ENCODE assay signal across 26 cellular contexts in genomic region chr18:52408800-52409302, GRCh38.
DNase-seq lines count a peak whose midpoint lies in the region; ATAC-seq, FAIRE-seq and TF ChIP-seq lines count a peak whose summit lies in the region.
"Had no signal": no experiment of that assay in that cellular context is flagged by ENCODE, and none has a peak within 500 bp of the region (broad histone marks: within the 10 kb centered on the region; RNA-seq: fewer than 3 reads in every experiment).

No MANE protein-coding gene starts in this region.

- no peaks in the 10 kb centered on the region for H3K79me2 ChIP-seq in GM12878 (ENCODE audit: control insufficient read depth, insufficient read depth, low read length)

- H3K9me3 ChIP-seq in GM12878 (replicated peaks; ENCODE audit: control insufficient read depth, insufficient read depth, low read length), result no peaks in the 10 kb centered on the region
- H3K9me3 ChIP-seq: BLaER1 treated with 17β-estradiol and CSF1 and Interleukin-3, amounts not matched to agents 10 nM and 100 nM had no signal

- intact Hi-C loops in GM12878 (cut with micrococcal nuclease; ENCODE audit: unreplicated experiment), result no loop called here

- H3K27ac ChIP-seq in GM12878 (ENCODE audit: control insufficient read depth, insufficient read depth) (no peak overlapping the region), RWPE1 (no peak overlapping the region)
- H3K27ac ChIP-seq: BLaER1 treated with 17β-estradiol and CSF1 and Interleukin-3, amounts not matched to agents 10 nM and 100 nM; GM23248; HL-60; PC-9; SJSA1 had no signal

- in situ Hi-C loops in GM12878 (cut with MboI), result no loop called here

- H3K9ac ChIP-seq in GM12878 (ENCODE audit: control insufficient read depth, insufficient read depth, low read length), result no peak overlapping the region
- H3K9ac ChIP-seq: BLaER1 treated with 17β-estradiol and CSF1 and Interleukin-3, amounts not matched to agents 10 nM and 100 nM; GM23248 had no signal

- peak; percentile 14 for ATAC-seq in GM18868 (IDR thresholded peaks at IDR 0.05; ENCODE audit: unreplicated experiment)
- ATAC-seq in GM12878, result no peak
- ATAC-seq: T-cell had no signal

- 48% methylated on average over 2 of the region's 2 CpGs for WGBS in GM12878 (ENCODE audit: insufficient coverage, insufficient replicate concordance, low lambda C conversion rate, missing lambda C conversion rate)

- TF ChIP-seq EP300 in GM12878 (IDR thresholded peaks at IDR 0.05; ENCODE audit: borderline replicate concordance in 1 of 2, control insufficient read depth in 1 of 2, low read depth in 2 of 2, low read length in 2 of 2), result no peak

- H2AFZ ChIP-seq in GM12878 (ENCODE audit: control insufficient read depth, low read depth, low read length), result peak overlapping the region; percentile 25; the same call in 1 of the 2 replicates
- H2AFZ ChIP-seq: GM23248, PC-9 had no signal

- DNase-seq in Ammon's horn (ENCODE audit: low spot score) (peak; percentile 32), GM12878 (ENCODE audit: low read depth, low spot score) (no peak), pons (ENCODE audit: low spot score) (peak; percentile 60), foreskin fibroblast (no peak), RWPE1 (ENCODE audit: low spot score) (no peak), kidney tubule cell (ENCODE audit: low spot score) (no peak)
- DNase-seq: CD4-positive, alpha-beta T cell; COR-L47; GM23248; H7; Kasumi-1; NCI-H1105; NCI-H1694; NCI-H2029 treated with DMSO at 0.1 percent for 48 hours; NCI-H2171; NCI-H345; NCI-H510A treated with DMSO at 0.1 percent for 48 hours; NCI-H748 treated with DMSO at 0.1 percent for 48 hours; PC-9; Right ventricle myocardium superior; T-cell had no signal

- H3K27me3 ChIP-seq in GM12878 (replicated peaks in 1 of 2; ENCODE audit: control insufficient read depth in 2 of 2, insufficient read depth in 2 of 2, low read length in 1 of 2), result no peaks in the 10 kb centered on the region
- H3K27me3 ChIP-seq: BLaER1 treated with 17β-estradiol and CSF1 and Interleukin-3, amounts not matched to agents 10 nM and 100 nM; SJSA1 had no signal

- H4K20me1 ChIP-seq in GM12878 (ENCODE audit: control insufficient read depth, insufficient read depth), result no peaks in the 10 kb centered on the region
- H4K20me1 ChIP-seq: BLaER1 treated with 17β-estradiol and CSF1 and Interleukin-3, amounts not matched to agents 10 nM and 100 nM had no signal

- no peak overlapping the region for H3K4me2 ChIP-seq in GM12878 (ENCODE audit: control insufficient read depth, insufficient read depth)
- H3K4me2 ChIP-seq: BLaER1 treated with 17β-estradiol and CSF1 and Interleukin-3, amounts not matched to agents 10 nM and 100 nM had no signal

- no peak for TF ChIP-seq RAD21 in GM12878 (IDR thresholded peaks at IDR 0.05; ENCODE audit: insufficient read depth, low read depth, low read length)

- SMC1A ChIA-PET in GM12878 (lab: Charles Lee; ENCODE audit: uncharacterized antibody, unreplicated experiment), result interaction anchor here (1.3 to 1.6 kb wide), 2 partner anchors 740 to 741 kb away, joined by 3 read pairs; no protein-coding TSS in a partner anchor

- POLR2A ChIA-PET in GM12878 (lab: Charles Lee) (no interaction called here), RWPE1 (lab: Yijun Ruan, JAX; ENCODE audit: low non-redundant PET) (no interaction called here)

- no peaks in the 10 kb centered on the region for H3K36me3 ChIP-seq in GM12878 (ENCODE audit: control insufficient read depth in 2 of 2, insufficient read depth in 2 of 2, low read length in 1 of 2)
- H3K36me3 ChIP-seq: BLaER1 treated with 17β-estradiol and CSF1 and Interleukin-3, amounts not matched to agents 10 nM and 100 nM; SJSA1 had no signal

- no peak for TF ChIP-seq POLR2A in GM12878 (IDR thresholded peaks at IDR 0.05; ENCODE audit: low read depth, low read length)

- no peak for FAIRE-seq in GM12878 (lab: Jason Lieb, UNC)
- FAIRE-seq: HepG2 had no signal

- no peak overlapping the region for H3K4me3 ChIP-seq in GM12878
- no peak overlapping the region for H3K4me3 ChIP-seq in foreskin fibroblast (ENCODE audit: low read depth in 1 of 2, low read length in 2 of 2)
- H3K4me3 ChIP-seq: BLaER1 treated with 17β-estradiol and CSF1 and Interleukin-3, amounts not matched to agents 10 nM and 100 nM; GM23248; PC-9; SJSA1 had no signal

- RAD21 ChIA-PET in GM12878 (lab: Charles Lee; ENCODE audit: unreplicated experiment), result no interaction called here

- BruUV-seq in GM12878 (replicated peaks; lab: Mats Ljungman, UMichigan), result no TSS peak

- CTCF ChIA-PET in GM12878 (lab: Yijun Ruan, JAX), result interaction anchor here (0.6 to 1.7 kb wide), 3 partner anchors 22 to 740 kb away, joined by 3 to 6 read pairs (median 3); no protein-coding TSS in a partner anchor
- CTCF ChIA-PET in RWPE1 (lab: Yijun Ruan, JAX), result no interaction called here

- TF ChIP-seq CTCF in GM12878 (IDR thresholded peaks at IDR 0.05 in 2 of 3, conservative IDR thresholded peaks at IDR 0.05 in 1 of 3; ENCODE audit: control insufficient read depth in 2 of 3, extremely low read depth in 1 of 3, insufficient read depth in 1 of 3, low read depth in 3 of 3, low read length in 3 of 3) (no peak), foreskin fibroblast (IDR thresholded peaks at IDR 0.05; ENCODE audit: low read depth, low read length) (no peak), RWPE1 (conservative IDR thresholded peaks at IDR 0.05; ENCODE audit: low read depth) (no peak)

- no peaks in the 10 kb centered on the region for H3K4me1 ChIP-seq in GM12878 (ENCODE audit: control insufficient read depth, insufficient read depth, low read length)
- H3K4me1 ChIP-seq: BLaER1 treated with 17β-estradiol and CSF1 and Interleukin-3, amounts not matched to agents 10 nM and 100 nM; SJSA1 had no signal

TF ChIP-seq in GM12878, 131 proteins besides CTCF, POLR2A, EP300 and RAD21:
- TF ChIP-seq FOS (IDR thresholded peaks at IDR 0.05; ENCODE audit: borderline replicate concordance, extremely low read depth, insufficient read length) (no peak), RCOR1 (conservative IDR thresholded peaks at IDR 0.05; ENCODE audit: low read depth, low read length) (no peak), WRNIP1 (IDR thresholded peaks at IDR 0.05; ENCODE audit: borderline replicate concordance, low read depth, low read length) (no peak), ATF7 (IDR thresholded peaks at IDR 0.05; ENCODE audit: low read depth) (no peak), IKZF1 (conservative IDR thresholded peaks at IDR 0.05) (no peak), CREB1 (IDR thresholded peaks at IDR 0.05; ENCODE audit: low read depth) (no peak), MEF2B (IDR thresholded peaks at IDR 0.05; ENCODE audit: partially characterized antibody, poor library complexity, severe bottlenecking) (no peak), TBL1XR1 (IDR thresholded peaks at IDR 0.05; ENCODE audit: low read depth, low read length) (no peak), MXI1 (IDR thresholded peaks at IDR 0.05; ENCODE audit: low read depth, low read length) (no peak), BRCA1 (IDR thresholded peaks at IDR 0.05; ENCODE audit: low read depth, low read length) (no peak), SRF (IDR thresholded peaks at IDR 0.05; ENCODE audit: low read depth in 2 of 2, low read length in 2 of 2) (no peak), HDAC2 (IDR thresholded peaks at IDR 0.05) (no peak)
- TF ChIP-seq, protein P1, sequence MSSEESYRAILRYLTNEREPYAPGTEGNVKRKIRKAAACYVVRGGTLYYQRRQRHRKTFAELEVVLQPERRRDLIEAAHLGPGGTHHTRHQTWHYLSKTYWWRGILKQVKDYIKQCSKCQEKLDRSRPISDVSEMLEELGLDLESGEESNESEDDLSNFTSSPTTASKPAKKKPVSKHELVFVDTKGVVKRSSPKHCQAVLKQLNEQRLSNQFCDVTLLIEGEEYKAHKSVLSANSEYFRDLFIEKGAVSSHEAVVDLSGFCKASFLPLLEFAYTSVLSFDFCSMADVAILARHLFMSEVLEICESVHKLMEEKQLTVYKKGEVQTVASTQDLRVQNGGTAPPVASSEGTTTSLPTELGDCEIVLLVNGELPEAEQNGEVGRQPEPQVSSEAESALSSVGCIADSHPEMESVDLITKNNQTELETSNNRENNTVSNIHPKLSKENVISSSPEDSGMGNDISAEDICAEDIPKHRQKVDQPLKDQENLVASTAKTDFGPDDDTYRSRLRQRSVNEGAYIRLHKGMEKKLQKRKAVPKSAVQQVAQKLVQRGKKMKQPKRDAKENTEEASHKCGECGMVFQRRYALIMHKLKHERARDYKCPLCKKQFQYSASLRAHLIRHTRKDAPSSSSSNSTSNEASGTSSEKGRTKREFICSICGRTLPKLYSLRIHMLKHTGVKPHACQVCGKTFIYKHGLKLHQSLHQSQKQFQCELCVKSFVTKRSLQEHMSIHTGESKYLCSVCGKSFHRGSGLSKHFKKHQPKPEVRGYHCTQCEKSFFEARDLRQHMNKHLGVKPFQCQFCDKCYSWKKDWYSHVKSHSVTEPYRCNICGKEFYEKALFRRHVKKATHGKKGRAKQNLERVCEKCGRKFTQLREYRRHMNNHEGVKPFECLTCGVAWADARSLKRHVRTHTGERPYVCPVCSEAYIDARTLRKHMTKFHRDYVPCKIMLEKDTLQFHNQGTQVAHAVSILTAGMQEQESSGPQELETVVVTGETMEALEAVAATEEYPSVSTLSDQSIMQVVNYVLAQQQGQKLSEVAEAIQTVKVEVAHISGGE (CRISPR knock-in tag; IDR thresholded peaks at IDR 0.05), result no peak

Comparison
In these comparisons a context has a peak if more than half of its experiments do, and no peak if none do; other contexts are left out.
1. DNase-seq: peak in Ammon's horn (single experiment) and pons (single experiment); none in GM12878 (single experiment), foreskin fibroblast (0 of 2), RWPE1 (single experiment) and kidney tubule cell (single experiment).